Comparison of ENCODE assay signal across 7 cellular contexts in the genomic region with DNA sequence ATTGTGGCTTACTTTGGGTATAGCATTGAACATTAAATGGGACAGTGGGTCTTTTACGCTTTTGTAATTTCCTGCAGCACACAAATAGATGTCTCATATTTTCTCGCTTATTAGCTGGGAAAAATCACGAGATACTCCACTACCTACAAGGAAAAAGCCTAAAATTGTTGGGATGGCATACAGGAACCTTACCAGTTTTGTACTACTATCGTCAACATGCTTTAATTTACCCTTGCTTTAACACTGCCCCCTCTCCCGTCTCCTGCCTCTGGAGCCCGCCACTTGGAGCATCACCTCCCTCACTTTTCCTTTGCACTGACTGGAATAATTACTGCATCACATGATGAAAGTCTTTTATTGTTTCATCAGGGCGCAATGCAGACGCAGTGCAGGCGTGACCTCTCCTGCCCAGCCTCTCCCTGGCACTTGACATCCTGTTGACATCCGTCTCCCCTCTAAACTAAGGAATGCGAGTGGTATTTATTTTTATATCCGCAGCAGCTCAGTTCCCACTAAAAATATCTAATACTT. TPM values are rescaled to one million over a fixed set of nuclear protein-coding genes. Genes with fewer than 3 reads are reported as not detected.
DNase-seq lines count a peak whose midpoint lies in the region; ATAC-seq, FAIRE-seq and TF ChIP-seq lines count a peak whose summit lies in the region.

No MANE protein-coding gene starts in this region.

- H2BK15ac ChIP-seq in H1 (ENCODE audit: low read length) = no peak overlapping the region; the same call in 1 of the 2 replicates

- peak overlapping the region; percentile 69 to 98 (median 78) for H3K4me3 ChIP-seq in H1 (ENCODE audit: extremely low read depth in 1 of 4, insufficient read depth in 2 of 4, low read depth in 3 of 4, low read length in 4 of 4)
- H3K4me3 ChIP-seq in lower lobe of right lung = peak overlapping the region; percentile 83

- H4K8ac ChIP-seq in H1 (ENCODE audit: extremely low read depth, insufficient read depth, low read length) = peak overlapping the region; percentile 99; the same call in 1 of the 2 replicates

- H3K14ac ChIP-seq in H1 (ENCODE audit: insufficient read length) = no peak overlapping the region

- H3K27ac ChIP-seq in H1 (ENCODE audit: low read depth, low read length) (peak overlapping the region; percentile 97), lower lobe of right lung (peak overlapping the region; percentile 99)

- peak overlapping the region; percentile 94 for H2BK5ac ChIP-seq in H1 (ENCODE audit: low read depth, low read length)

- peak; percentile 76 for ATAC-seq in lower lobe of right lung

- H2AFZ ChIP-seq in H1 (ENCODE audit: low read length) = no peak overlapping the region

- H3K27me3 ChIP-seq in H1 (replicated peaks in 1 of 4; ENCODE audit: control insufficient read depth in 3 of 4, extremely low read depth in 1 of 4, insufficient read depth in 3 of 4, low read length in 3 of 4) (no peaks in the 10 kb centered on the region), lower lobe of right lung (ENCODE audit: low read depth) (no peaks in the 10 kb centered on the region)

- no peak for TF ChIP-seq RAD21 in H1 (IDR thresholded peaks at IDR 0.05 in 1 of 2, conservative IDR thresholded peaks at IDR 0.05 in 1 of 2; ENCODE audit: low read depth in 2 of 2, low read length in 2 of 2)

- peak overlapping the region; percentile 2 for H4K91ac ChIP-seq in H1 (replicated peaks; ENCODE audit: insufficient read length, low read length)

- H3K9ac ChIP-seq in H1 (replicated peaks in 1 of 4; ENCODE audit: extremely low read depth in 1 of 4, low read depth in 3 of 4, low read length in 3 of 4) = peak overlapping the region; percentile 88 to 97 (median 92)

- H3K23me2 ChIP-seq in H1 (ENCODE audit: low read depth, low read length) = peaks cover 3% of the 10 kb centered on the region; the same call in 1 of the 2 replicates

- H3K79me2 ChIP-seq in H1 (ENCODE audit: control insufficient read depth in 1 of 2, insufficient read depth in 2 of 2, low read length in 2 of 2) = peaks cover 13 to 34% of the 10 kb centered on the region in 2 experiments; a peak in 3 of 4 replicates

- peak overlapping the region; percentile 54; the same call in 1 of the 2 replicates for H2BK12ac ChIP-seq in H1 (ENCODE audit: low read depth, low read length)

- H3K36me3 ChIP-seq in H1 (ENCODE audit: control insufficient read depth in 2 of 4, insufficient read depth in 4 of 4, low read length in 3 of 4) (peaks cover 0 to 20% (median 9%) of the 10 kb centered on the region in 4 experiments; a peak in 6 of 8 replicates), lower lobe of right lung (peaks cover 18% of the 10 kb centered on the region)

- no peak overlapping the region for H2BK120ac ChIP-seq in H1 (replicated peaks; ENCODE audit: low read depth, low read length)

- CTCF ChIA-PET in H1 (lab: Charles Lee; ENCODE audit: partially characterized antibody) = interaction anchor here (0.7 kb wide), 1 partner anchor 213 kb away, joined by 5 read pairs; no protein-coding TSS in a partner anchor

- no peak for TF ChIP-seq EP300 in H1 (IDR thresholded peaks at IDR 0.05; ENCODE audit: borderline replicate concordance in 1 of 2, low read depth in 2 of 2, low read length in 2 of 2)

- H4K20me1 ChIP-seq in H1 (replicated peaks in 1 of 2; ENCODE audit: control insufficient read depth in 1 of 2, insufficient read depth in 2 of 2, low read length in 2 of 2) = peaks cover 0 to 5% of the 10 kb centered on the region in 2 experiments

- no peak for DNase-seq in GM12891 (ENCODE audit: insufficient read length, low spot score)
- DNase-seq in NCI-H2081 (lab: John Stamatoyannopoulos, UW) = peak; percentile 72 to 91
- DNase-seq in activated CD4-positive, alpha-beta T cell treated with anti-CD3 and anti-CD28 coated beads for 48 hours = peak; percentile 52
- no peak for DNase-seq in H1 (ENCODE audit: low read depth in 1 of 2, low spot score in 2 of 2)
- DNase-seq in lower lobe of right lung = peak; percentile 82
- peak; percentile 8 to 23 for DNase-seq in stimulated activated CD4-positive, alpha-beta T cell treated with anti-CD3 and anti-CD28 coated beads, Interleukin-4, amount 100 ng/mL, for 48 hours (ENCODE audit: low read depth in 2 of 2)
- no peak for DNase-seq in HuH-7.5 (ENCODE audit: low spot score)

- no peaks in the 10 kb centered on the region for H3K79me1 ChIP-seq in H1 (ENCODE audit: low read depth, low read length)

- H2BK20ac ChIP-seq in H1 (ENCODE audit: low read length) = no peak overlapping the region

- H3K4me1 ChIP-seq in H1 (replicated peaks in 1 of 4; ENCODE audit: control insufficient read depth in 3 of 4, insufficient read depth in 4 of 4, low read length in 3 of 4) (0 out of 7 replicates have a peak, but pooled peaks cover 0 to 1% (median 0%) of the 10 kb centered on the region in 4 experiments), lower lobe of right lung (peaks cover 30% of the 10 kb centered on the region)

- intact Hi-C loops in lower lobe of right lung (cut with DNase I) = no loop called here

- 46% methylated on average over 12 of the region's 12 CpGs; no CpG with 5 or more reads in 1 of the 2 experiments for WGBS in H1 (ENCODE audit: extremely low coverage in 1 of 2, insufficient coverage in 1 of 2, insufficient read length in 1 of 2, insufficient replicate concordance in 2 of 2, low coverage in 1 of 2, low lambda C conversion rate in 2 of 2, missing lambda C conversion rate in 1 of 2), 2 experiments

- H3K4me2 ChIP-seq in H1 (ENCODE audit: insufficient read depth in 1 of 2, low read depth in 2 of 2, low read length in 2 of 2) = peak overlapping the region; percentile 71 to 85

- TF ChIP-seq CTCF in H1 (IDR thresholded peaks at IDR 0.05; ENCODE audit: control extremely low read depth in 1 of 3, insufficient read depth in 1 of 3, low read depth in 1 of 3, low read length in 3 of 3) (no peak), lower lobe of right lung (IDR thresholded peaks at IDR 0.05) (no peak)

- FAIRE-seq in GM12891 (lab: Jason Lieb, UNC) (peak; percentile 9), H1 (lab: Jason Lieb, UNC) (no peak)

- no peak overlapping the region for H3K56ac ChIP-seq in H1 (replicated peaks; ENCODE audit: insufficient read length, low read depth, low read length)

- peak overlapping the region; percentile 38 for H4K5ac ChIP-seq in H1 (ENCODE audit: insufficient read length, low read depth, low read length)

- no peaks in the 10 kb centered on the region for H3K9me3 ChIP-seq in H1 (ENCODE audit: insufficient read depth in 2 of 2, low read depth in 1 of 2, low read length in 1 of 2)
- no peaks in the 10 kb centered on the region for H3K9me3 ChIP-seq in lower lobe of right lung

- H2AK5ac ChIP-seq in H1 (ENCODE audit: low read depth, low read length) = peak overlapping the region; percentile 32; the same call in 1 of the 2 replicates

- POLR2A ChIA-PET in H1 (lab: Charles Lee; ENCODE audit: partially characterized antibody) = interaction anchor here (0.5 to 4.2 kb wide), 16 partner anchors 8 to 174 kb away, joined by 3 to 28 read pairs (median 4); a partner anchor contains a TSS

- H3K23ac ChIP-seq in H1 (ENCODE audit: insufficient read length) = no peak overlapping the region

- TF ChIP-seq POLR2A in GM12891 (IDR thresholded peaks at IDR 0.05; ENCODE audit: low read depth, low read length) = peak; percentile 59
- TF ChIP-seq POLR2A in H1 (IDR thresholded peaks at IDR 0.05; ENCODE audit: control extremely low read depth in 1 of 2, low read depth in 2 of 2, low read length in 2 of 2) = peak; percentile 71 to 73

- no peak overlapping the region for H3K4ac ChIP-seq in H1 (replicated peaks; ENCODE audit: insufficient read length, low read depth, low read length)

- H3K18ac ChIP-seq in H1 (ENCODE audit: extremely low read depth, low read length) = peak overlapping the region; percentile 75

TF ChIP-seq in GM12891, 5 proteins besides CTCF, POLR2A, EP300 and RAD21:
- no peak for TF ChIP-seq TAF1 (IDR thresholded peaks at IDR 0.05; ENCODE audit: low read depth, low read length)
- no peak for TF ChIP-seq PAX5 (IDR thresholded peaks at IDR 0.05; ENCODE audit: insufficient read depth, low read length, severe bottlenecking)
- no peak for TF ChIP-seq POLR2AphosphoS5 (IDR thresholded peaks at IDR 0.05; ENCODE audit: low read depth, low read length)
- TF ChIP-seq SPI1 (IDR thresholded peaks at IDR 0.05; ENCODE audit: low read depth, low read length) = no peak
- TF ChIP-seq POU2F2 (IDR thresholded peaks at IDR 0.05; ENCODE audit: low read depth, low read length) = no peak

TF ChIP-seq in H1, 55 proteins besides CTCF, POLR2A, EP300 and RAD21 (continues in another document):
- TF ChIP-seq EZH2 (IDR thresholded peaks at IDR 0.05; ENCODE audit: low read depth, low read length, severe bottlenecking) (no peak), SRF (IDR thresholded peaks at IDR 0.05; ENCODE audit: low read depth, low read length) (no peak), CHD1 (IDR thresholded peaks at IDR 0.05; ENCODE audit: low read depth, low read length) (no peak), SIN3A (conservative IDR thresholded peaks at IDR 0.05 in 1 of 2, IDR thresholded peaks at IDR 0.05 in 1 of 2; ENCODE audit: low read depth in 1 of 2, low read length in 2 of 2) (no peak)

RNA-seq across cellular contexts. Expression of a gene that starts 1.0 kb away (rescaled TPM):
- 39.7 TPM for polyA plus RNA-seq in GM12891 (2012; ENCODE audit: low read depth, missing spikeins)
- 73.1 and 78.5 TPM in 2 replicates for total RNA-seq in H1 (2021; fragmentation: NEBNext Ultra II Directional; extraction: Animal tissue kit (Norgen Biotek cat#: 25700))
- 85.7 and 87.8 TPM in 2 replicates for polyA plus RNA-seq in H1 (2011; rRNA removed)
- polyA plus RNA-seq in H1 (2011; cell fraction: cytosol; rRNA removed) = 87.6 TPM
- polyA plus RNA-seq in H1 (2011; cell fraction: nucleus; rRNA removed) = 196 TPM
- 47.7 to 62.9 TPM (median 55.2 TPM) in 4 replicates for polyA plus RNA-seq in H1 (2012, experiment 1 of 2)
- polyA plus RNA-seq in H1 (2012, experiment 2 of 2) = 3.8 TPM
- 79.9 TPM for polyA plus RNA-seq in H1 (2013, experiment 1 of 2)
- polyA plus RNA-seq in H1 (2013, experiment 2 of 2) = 63.2 TPM
- polyA minus RNA-seq in H1 (2011; rRNA and poly(A)+ RNA removed) = 56.7 and 59.7 TPM in 2 replicates
- polyA minus RNA-seq in H1 (2011; cell fraction: cytosol; rRNA and poly(A)+ RNA removed) = 39.0 TPM
- polyA minus RNA-seq in H1 (2011; cell fraction: nucleus; rRNA and poly(A)+ RNA removed) = 185 TPM
- 87.3 TPM for total RNA-seq in lower lobe of right lung

RNA-seq across cellular contexts. Expression of a gene that starts 53.0 kb away (rescaled TPM):
- polyA plus RNA-seq in GM12891 (2012; ENCODE audit: low read depth, missing spikeins) = 6.4 TPM
- total RNA-seq in H1 (2021; fragmentation: NEBNext Ultra II Directional; extraction: Animal tissue kit (Norgen Biotek cat#: 25700)) = 2.1 and 5.3 TPM in 2 replicates
- 6.5 and 7.1 TPM in 2 replicates for polyA plus RNA-seq in H1 (2011; rRNA removed)
- polyA plus RNA-seq in H1 (2011; cell fraction: cytosol; rRNA removed) = 11.1 TPM
- polyA plus RNA-seq in H1 (2011; cell fraction: nucleus; rRNA removed) = 30.2 TPM
- polyA plus RNA-seq in H1 (2012, experiment 1 of 2) = 6.3 to 8.9 TPM (median 7.2 TPM) in 4 replicates
- polyA plus RNA-seq in H1 (2012, experiment 2 of 2) = 1.00 TPM
- 5.5 TPM for polyA plus RNA-seq in H1 (2013, experiment 1 of 2)
- 3.4 TPM for polyA plus RNA-seq in H1 (2013, experiment 2 of 2)
- 7.1 and 10.3 TPM in 2 replicates for polyA minus RNA-seq in H1 (2011; rRNA and poly(A)+ RNA removed)
- 4.1 TPM for polyA minus RNA-seq in H1 (2011; cell fraction: cytosol; rRNA and poly(A)+ RNA removed)
- polyA minus RNA-seq in H1 (2011; cell fraction: nucleus; rRNA and poly(A)+ RNA removed) = 23.3 TPM
- 6.0 TPM for total RNA-seq in lower lobe of right lung

Comparison
In these comparisons a context has a peak if more than half of its experiments do, and no peak if none do; other contexts are left out.
1. DNase-seq: peak in NCI-H2081 (2 of 2), activated CD4-positive, alpha-beta T cell treated with anti-CD3 and anti-CD28 coated beads for 48 hours (single experiment), lower lobe of right lung (single experiment) and stimulated activated CD4-positive, alpha-beta T cell treated with anti-CD3 and anti-CD28 coated beads, Interleukin-4, amount 100 ng/mL, for 48 hours (2 of 2); none in GM12891 (single experiment), H1 (0 of 2) and HuH-7.5 (single experiment).